Comparison of ENCODE assay signal across 8 cellular contexts in the genomic region with DNA sequence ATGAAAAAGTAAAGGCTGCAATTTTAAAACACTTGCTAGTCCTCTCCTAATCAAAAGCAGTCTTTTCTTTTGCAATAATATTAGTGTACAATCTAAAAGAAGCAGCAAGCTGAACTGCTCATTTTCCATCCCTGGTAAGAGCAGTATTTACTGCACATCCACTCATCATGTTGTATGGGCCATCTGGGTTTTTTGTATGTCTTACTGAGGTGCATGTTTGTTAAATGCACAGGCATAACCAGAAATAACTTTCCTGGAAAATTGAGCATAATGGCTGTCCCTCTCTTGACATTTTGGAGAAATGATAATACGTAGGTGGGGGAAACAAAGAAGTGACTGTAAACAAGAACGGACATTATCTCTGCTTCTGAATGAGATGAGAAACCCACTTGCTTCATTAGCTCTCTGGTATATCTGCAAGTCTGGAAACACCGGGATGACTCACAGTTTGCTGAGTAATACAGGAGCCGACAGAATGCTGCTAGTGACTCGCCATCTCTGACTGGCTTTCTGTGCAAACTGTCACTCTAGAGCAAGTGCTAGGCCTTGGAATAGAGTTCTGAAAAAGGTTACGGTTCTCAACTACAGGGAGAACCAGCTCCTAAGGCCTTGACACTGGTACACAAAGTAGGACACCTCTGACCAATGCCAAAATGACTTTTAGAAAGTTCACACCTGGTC.
DNase-seq lines count a peak whose midpoint lies in the region; ATAC-seq, FAIRE-seq and TF ChIP-seq lines count a peak whose summit lies in the region.

No MANE protein-coding gene starts in this region.

- peak; percentile 65 for ATAC-seq in HG02798 (IDR thresholded peaks at IDR 0.05; ENCODE audit: poor library complexity, unreplicated experiment)
- peak; percentile 79 for ATAC-seq in SK-N-SH treated with all-trans-retinoic acid at 6 μM for 48 hours

- no peak overlapping the region for H3K4me3 ChIP-seq in epithelial cell of esophagus (ENCODE audit: low read length)
- no peak overlapping the region for H3K4me3 ChIP-seq in Peyer's patch

- no peak for TF ChIP-seq POLR2A in Peyer's patch (IDR thresholded peaks at IDR 0.05)

- DNase-seq in GM18507 (ENCODE audit: extremely low spot score, insufficient read length, low read depth) (no peak), epithelial cell of esophagus (ENCODE audit: low read depth) (peak; percentile 87), NCI-H1048 (lab: John Stamatoyannopoulos, UW) (no peak), midbrain (lab: John Stamatoyannopoulos, UW) (no peak), Peyer's patch (no peak)
- DNase-seq in stimulated activated CD8-positive, alpha-beta memory T cell treated with anti-CD3 and anti-CD28 coated beads, Interleukin-12 subunit alpha, Interleukin-12 subunit beta, amount 100 ng/mL, for 24 hours (ENCODE audit: extremely low read depth): peak; percentile 16

- H3K4me1 ChIP-seq in Peyer's patch: no peaks in the 10 kb centered on the region

- TF ChIP-seq CTCF in epithelial cell of esophagus (IDR thresholded peaks at IDR 0.05; ENCODE audit: insufficient read depth, low read depth, low read length, missing control alignments): no peak
- TF ChIP-seq CTCF in Peyer's patch (IDR thresholded peaks at IDR 0.05): no peak

- no peaks in the 10 kb centered on the region for H3K9me3 ChIP-seq in Peyer's patch

- no peak overlapping the region for H3K27ac ChIP-seq in Peyer's patch

- FAIRE-seq in GM18507 (lab: Jason Lieb, UNC): peak; percentile 39

- no peaks in the 10 kb centered on the region for H3K36me3 ChIP-seq in Peyer's patch

- no peaks in the 10 kb centered on the region for H3K27me3 ChIP-seq in Peyer's patch

TF ChIP-seq in SK-N-SH treated with all-trans-retinoic acid at 6 μM for 48 hours, 23 proteins besides CTCF, POLR2A, EP300 and RAD21:
- no peak for TF ChIP-seq TCF4 (CRISPR knock-in tag; IDR thresholded peaks at IDR 0.05; ENCODE audit: borderline replicate concordance)
- no peak for TF ChIP-seq ZFP30 (CRISPR knock-in tag; IDR thresholded peaks at IDR 0.05)
- TF ChIP-seq ESRRG (CRISPR knock-in tag; IDR thresholded peaks at IDR 0.05): no peak
- TF ChIP-seq CSDC2 (CRISPR knock-in tag; IDR thresholded peaks at IDR 0.05): no peak
- TF ChIP-seq, protein P1, sequence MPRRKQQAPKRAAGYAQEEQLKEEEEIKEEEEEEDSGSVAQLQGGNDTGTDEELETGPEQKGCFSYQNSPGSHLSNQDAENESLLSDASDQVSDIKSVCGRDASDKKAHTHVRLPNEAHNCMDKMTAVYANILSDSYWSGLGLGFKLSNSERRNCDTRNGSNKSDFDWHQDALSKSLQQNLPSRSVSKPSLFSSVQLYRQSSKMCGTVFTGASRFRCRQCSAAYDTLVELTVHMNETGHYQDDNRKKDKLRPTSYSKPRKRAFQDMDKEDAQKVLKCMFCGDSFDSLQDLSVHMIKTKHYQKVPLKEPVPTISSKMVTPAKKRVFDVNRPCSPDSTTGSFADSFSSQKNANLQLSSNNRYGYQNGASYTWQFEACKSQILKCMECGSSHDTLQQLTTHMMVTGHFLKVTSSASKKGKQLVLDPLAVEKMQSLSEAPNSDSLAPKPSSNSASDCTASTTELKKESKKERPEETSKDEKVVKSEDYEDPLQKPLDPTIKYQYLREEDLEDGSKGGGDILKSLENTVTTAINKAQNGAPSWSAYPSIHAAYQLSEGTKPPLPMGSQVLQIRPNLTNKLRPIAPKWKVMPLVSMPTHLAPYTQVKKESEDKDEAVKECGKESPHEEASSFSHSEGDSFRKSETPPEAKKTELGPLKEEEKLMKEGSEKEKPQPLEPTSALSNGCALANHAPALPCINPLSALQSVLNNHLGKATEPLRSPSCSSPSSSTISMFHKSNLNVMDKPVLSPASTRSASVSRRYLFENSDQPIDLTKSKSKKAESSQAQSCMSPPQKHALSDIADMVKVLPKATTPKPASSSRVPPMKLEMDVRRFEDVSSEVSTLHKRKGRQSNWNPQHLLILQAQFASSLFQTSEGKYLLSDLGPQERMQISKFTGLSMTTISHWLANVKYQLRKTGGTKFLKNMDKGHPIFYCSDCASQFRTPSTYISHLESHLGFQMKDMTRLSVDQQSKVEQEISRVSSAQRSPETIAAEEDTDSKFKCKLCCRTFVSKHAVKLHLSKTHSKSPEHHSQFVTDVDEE (CRISPR knock-in tag; IDR thresholded peaks at IDR 0.05): no peak
- TF ChIP-seq ARNTL (CRISPR knock-in tag; IDR thresholded peaks at IDR 0.05; ENCODE audit: borderline replicate concordance, low read depth): no peak
- TF ChIP-seq BACH2 (CRISPR knock-in tag; IDR thresholded peaks at IDR 0.05; ENCODE audit: borderline replicate concordance): no peak
- TF ChIP-seq, protein P2, sequence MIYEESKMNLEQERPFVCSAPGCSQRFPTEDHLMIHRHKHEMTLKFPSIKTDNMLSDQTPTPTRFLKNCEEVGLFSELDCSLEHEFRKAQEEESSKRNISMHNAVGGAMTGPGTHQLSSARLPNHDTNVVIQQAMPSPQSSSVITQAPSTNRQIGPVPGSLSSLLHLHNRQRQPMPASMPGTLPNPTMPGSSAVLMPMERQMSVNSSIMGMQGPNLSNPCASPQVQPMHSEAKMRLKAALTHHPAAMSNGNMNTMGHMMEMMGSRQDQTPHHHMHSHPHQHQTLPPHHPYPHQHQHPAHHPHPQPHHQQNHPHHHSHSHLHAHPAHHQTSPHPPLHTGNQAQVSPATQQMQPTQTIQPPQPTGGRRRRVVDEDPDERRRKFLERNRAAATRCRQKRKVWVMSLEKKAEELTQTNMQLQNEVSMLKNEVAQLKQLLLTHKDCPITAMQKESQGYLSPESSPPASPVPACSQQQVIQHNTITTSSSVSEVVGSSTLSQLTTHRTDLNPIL (CRISPR knock-in tag; IDR thresholded peaks at IDR 0.05; ENCODE audit: low read depth): no peak
- no peak for TF ChIP-seq ZC3H10 (CRISPR knock-in tag; IDR thresholded peaks at IDR 0.05)
- TF ChIP-seq GLIS3 (CRISPR knock-in tag; IDR thresholded peaks at IDR 0.05): no peak

Comparison
In these comparisons a context has a peak if more than half of its experiments do, and no peak if none do; other contexts are left out.
1. DNase-seq: peak in epithelial cell of esophagus (single experiment) and stimulated activated CD8-positive, alpha-beta memory T cell treated with anti-CD3 and anti-CD28 coated beads, Interleukin-12 subunit alpha, Interleukin-12 subunit beta, amount 100 ng/mL, for 24 hours (single experiment); none in GM18507 (single experiment), NCI-H1048 (single experiment), midbrain (single experiment) and Peyer's patch (0 of 3).